Comparison of ENCODE assay signal across 16 cellular contexts in the genomic region with DNA sequence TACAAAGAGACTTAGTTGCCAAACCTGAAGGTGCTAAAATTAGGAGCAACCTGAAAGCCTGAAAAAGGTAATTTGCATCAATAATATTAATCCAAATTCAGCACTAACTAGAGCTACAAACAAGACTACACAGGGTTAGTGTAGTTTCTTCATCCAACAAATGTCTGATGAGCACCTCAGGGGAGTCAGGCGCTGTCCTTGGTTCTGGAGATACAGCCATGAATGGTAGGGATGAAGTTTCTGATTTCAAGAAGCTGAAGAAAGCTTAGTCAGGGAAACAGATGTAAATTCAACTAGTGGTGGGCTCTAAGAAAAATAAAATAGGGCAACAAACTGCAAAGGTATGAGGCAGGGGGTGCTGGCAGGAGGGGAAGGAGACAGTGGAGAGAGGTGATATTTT.
"Had no signal": no experiment of that assay in that cellular context is flagged by ENCODE, and none has a peak within 500 bp of the region (broad histone marks: within the 10 kb centered on the region; RNA-seq: fewer than 3 reads in every experiment).

No MANE protein-coding gene starts in this region.

- H3K9me3 ChIP-seq: esophagus muscularis mucosa, right atrium auricular region, vagina had no signal

- H3K4me3 ChIP-seq: dorsolateral prefrontal cortex, esophagus muscularis mucosa, right atrium auricular region, vagina had no signal

- DNase-seq: activated CD4-positive, alpha-beta memory T cell treated with anti-CD3 and anti-CD28 coated beads, Interleukin-2, amount 10 ng/mL, durations not matched to agents 7 days and 5 days; activated CD4-positive, alpha-beta T cell treated with anti-CD3 and anti-CD28 coated beads for 36 hours; activated CD8-positive, alpha-beta memory T cell treated with anti-CD3 and anti-CD28 coated beads, Interleukin-2, amount 50 U/mL, for 4 hours; activated gamma-delta T cell treated with Interleukin-2 at 50 U/mL for 16 hours; activated naive CD8-positive, alpha-beta T cell treated with anti-CD3 and anti-CD28 coated beads for 36 hours; activated T-cell treated with anti-CD3 and anti-CD28 coated beads, Interleukin-2, amount 50 U/mL, for 72 hours; anterior cingulate cortex; dorsolateral prefrontal cortex; head of caudate nucleus; left ventricle myocardium superior; posterior cingulate gyrus; small intestine; WERI-Rb-1 had no signal

- H3K27ac ChIP-seq: dorsolateral prefrontal cortex, esophagus muscularis mucosa, right atrium auricular region, vagina, WERI-Rb-1 had no signal

- ATAC-seq: activated CD4-positive, alpha-beta T cell treated with anti-CD3 and anti-CD28 coated beads for 36 hours; activated T-cell treated with anti-CD3 and anti-CD28 coated beads, Interleukin-2, amount 50 U/mL, for 72 hours; left ventricle myocardium superior had no signal

- H3K4me1 ChIP-seq: esophagus muscularis mucosa, right atrium auricular region, vagina had no signal

- H3K27me3 ChIP-seq: dorsolateral prefrontal cortex, right atrium auricular region, vagina had no signal

- H3K36me3 ChIP-seq: esophagus muscularis mucosa, right atrium auricular region, vagina, WERI-Rb-1 had no signal
